8 cellular contexts compared by ENCODE assay signal in genomic region chr20:31698803-31699718, GRCh38. TPM values are rescaled to one million over a fixed set of nuclear protein-coding genes. Genes with fewer than 3 reads are reported as not detected.
DNase-seq lines count a peak whose midpoint lies in the region; ATAC-seq, FAIRE-seq and TF ChIP-seq lines count a peak whose summit lies in the region.

No MANE protein-coding gene starts in this region.

- no TSS peak for BruUV-seq in K562 (replicated peaks; lab: Mats Ljungman, UMichigan)

- peak overlapping the region; percentile 35 to 46; a peak in 3 of 4 replicates for H3K9ac ChIP-seq in K562 (ENCODE audit: insufficient read depth in 1 of 2, low read depth in 2 of 2, low read length in 2 of 2)

- H2AFZ ChIP-seq in K562 (ENCODE audit: low read depth, low read length), result no peak overlapping the region

- H3K27ac Mint-ChIP-seq in stimulated activated effector memory CD8-positive, alpha-beta T cell treated with anti-CD3 and anti-CD28 coated beads, Interleukin-12 subunit alpha, Interleukin-12 subunit beta, amount 100 ng/mL, for 72 hours, result peak overlapping the region; percentile 95

- intact Hi-C loops in K562 (cut with micrococcal nuclease), result no loop called here

- no peak for TF ChIP-seq RAD21 in K562 (CRISPR knock-in tag; conservative IDR thresholded peaks at IDR 0.05 in 1 of 2, IDR thresholded peaks at IDR 0.05 in 1 of 2)

- peaks cover 97% of the 10 kb centered on the region for H3K79me2 ChIP-seq in K562 (ENCODE audit: control insufficient read depth, insufficient read depth, low read length)

- TF ChIP-seq EP300 in K562 (IDR thresholded peaks at IDR 0.05; ENCODE audit: low read length), result peak; percentile 41; the same call in 1 of the 2 replicates

- no peak for TF ChIP-seq POLR2A in K562 (conservative IDR thresholded peaks at IDR 0.05)

- H3K4me2 ChIP-seq in K562 (ENCODE audit: insufficient read depth, low read length), result peak overlapping the region; percentile 44

- FAIRE-seq in K562 (lab: Jason Lieb, UNC), result peak; percentile 78

- TF ChIP-seq CTCF in K562 (IDR thresholded peaks at IDR 0.05 in 2 of 3, conservative IDR thresholded peaks at IDR 0.05 in 1 of 3; ENCODE audit: insufficient read depth in 2 of 3, low read depth in 1 of 3, low read length in 3 of 3), result no peak

- POLR2A ChIA-PET in K562 (lab: Yijun Ruan, JAX), result interaction anchor here (0.8 to 3.8 kb wide), 11 partner anchors 8 to 180 kb away, joined by 3 to 23 read pairs (median 4); no protein-coding TSS in a partner anchor

- CTCF ChIA-PET in K562 (lab: Yijun Ruan, JAX; ENCODE audit: low intra/inter-chr PET ratio), result interaction anchor here (0.7 kb wide), 1 partner anchor 954 kb away, joined by 3 read pairs; no protein-coding TSS in a partner anchor

- peaks cover 27 to 60% of the 10 kb centered on the region in 2 experiments for H3K4me1 ChIP-seq in K562 (replicated peaks in 1 of 2; ENCODE audit: control insufficient read depth in 2 of 2, insufficient read depth in 2 of 2, low read length in 2 of 2)

- H3K4me3 ChIP-seq in K562, result no peak overlapping the region

- peaks cover 68% of the 10 kb centered on the region for H3K4me1 Mint-ChIP-seq in stimulated activated effector memory CD8-positive, alpha-beta T cell treated with anti-CD3 and anti-CD28 coated beads, Interleukin-12 subunit alpha, Interleukin-12 subunit beta, amount 100 ng/mL, for 72 hours

- 51% methylated on average over 6 of the region's 6 CpGs for WGBS in K562 (ENCODE audit: insufficient coverage, low coverage, missing lambda C conversion rate)

- no peaks in the 10 kb centered on the region for H4K20me1 ChIP-seq in K562 (replicated peaks; ENCODE audit: control insufficient read depth, insufficient read depth, low read length)

- peak overlapping the region; percentile 51; the same call in 2 of the 3 replicates for H3K27ac ChIP-seq in K562 (ENCODE audit: extremely low read depth, low read depth, low read length)

- H3K36me3 Mint-ChIP-seq in stimulated activated effector memory CD8-positive, alpha-beta T cell treated with anti-CD3 and anti-CD28 coated beads, Interleukin-12 subunit alpha, Interleukin-12 subunit beta, amount 100 ng/mL, for 72 hours, result peaks cover 95% of the 10 kb centered on the region

- H3K27me3 ChIP-seq in K562 (ENCODE audit: control insufficient read depth in 2 of 2, insufficient read depth in 2 of 2, low read length in 2 of 2), result no peaks in the 10 kb centered on the region

- ATAC-seq in GM18861 (IDR thresholded peaks at IDR 0.05; ENCODE audit: unreplicated experiment), result peak; percentile 96
- ATAC-seq in HG03039 (IDR thresholded peaks at IDR 0.05; ENCODE audit: unreplicated experiment), result peak; percentile 92
- peak; percentile 70 for ATAC-seq in K562
- ATAC-seq in stimulated activated effector memory CD8-positive, alpha-beta T cell treated with anti-CD3 and anti-CD28 coated beads, Interleukin-12 subunit alpha, Interleukin-12 subunit beta, amount 100 ng/mL, for 72 hours, result peak; percentile 96

- H3K36me3 ChIP-seq in K562 (ENCODE audit: control insufficient read depth, insufficient read depth, low read length), result peaks cover 79% of the 10 kb centered on the region

- no peaks in the 10 kb centered on the region for H3K9me1 ChIP-seq in K562 (ENCODE audit: control insufficient read depth, insufficient read depth, low read length)

- H3K4me3 Mint-ChIP-seq in stimulated activated effector memory CD8-positive, alpha-beta T cell treated with anti-CD3 and anti-CD28 coated beads, Interleukin-12 subunit alpha, Interleukin-12 subunit beta, amount 100 ng/mL, for 72 hours, result peak overlapping the region; percentile 63

- DNase-seq in C1 segment of cervical spinal cord (lab: John Stamatoyannopoulos, UW), result peak in 12 of 14 donors; percentile 26 to 80 (median 58)
- DNase-seq in NCI-H69 (lab: John Stamatoyannopoulos, UW), result peak; percentile 75
- DNase-seq in K562 (ENCODE audit: extremely low read depth in 1 of 4, low spot score in 3 of 4), result peak in 2 of 4 experiments; percentile 57 to 75
- peak; percentile 95 for DNase-seq in islet precursor cell
- no peak for DNase-seq in stimulated activated effector memory CD8-positive, alpha-beta T cell treated with anti-CD3 and anti-CD28 coated beads, Interleukin-12 subunit alpha, Interleukin-12 subunit beta, amount 100 ng/mL, for 72 hours (ENCODE audit: low spot score in 2 of 2)
- no peak for DNase-seq in stimulated activated CD8-positive, alpha-beta memory T cell treated with anti-CD3 and anti-CD28 coated beads, Interleukin-4, amount 100 ng/mL, for 48 hours

- no peaks in the 10 kb centered on the region for H3K9me3 ChIP-seq in K562 (replicated peaks; ENCODE audit: control insufficient read depth, insufficient read depth, low read depth, low read length)

- in situ Hi-C loops in K562 (cut with MboI), result no loop called here

- H3K9me3 Mint-ChIP-seq in stimulated activated effector memory CD8-positive, alpha-beta T cell treated with anti-CD3 and anti-CD28 coated beads, Interleukin-12 subunit alpha, Interleukin-12 subunit beta, amount 100 ng/mL, for 72 hours, result no peaks in the 10 kb centered on the region

TF ChIP-seq in K562, 482 proteins besides CTCF, POLR2A, EP300 and RAD21 (continues in another document):
- no peak for TF ChIP-seq TEAD4 (IDR thresholded peaks at IDR 0.05; ENCODE audit: low read length)
- no peak for TF ChIP-seq TEAD4 (CRISPR knock-in tag; IDR thresholded peaks at IDR 0.05; ENCODE audit: borderline replicate concordance)
- TF ChIP-seq GATAD2A (IDR thresholded peaks at IDR 0.05), result no peak
- no peak for TF ChIP-seq BRCA1 (IDR thresholded peaks at IDR 0.05)
- TF ChIP-seq BRCA1 (CRISPR knock-in tag; IDR thresholded peaks at IDR 0.05), result no peak
- TF ChIP-seq MYNN (IDR thresholded peaks at IDR 0.05), result peak; percentile 74; the same call in 1 of the 2 replicates
- no peak for TF ChIP-seq MYNN (CRISPR knock-in tag; IDR thresholded peaks at IDR 0.05)
- TF ChIP-seq GATAD2B (IDR thresholded peaks at IDR 0.05; ENCODE audit: borderline replicate concordance), result no peak
- peak; percentile 96 for TF ChIP-seq JUND (IDR thresholded peaks at IDR 0.05; ENCODE audit: borderline replicate concordance, low read depth, low read length)
- TF ChIP-seq JUND (tag; IDR thresholded peaks at IDR 0.05; ENCODE audit: borderline replicate concordance, low read depth, low read length), result peak; percentile 97
- 0 out of 2 replicates have a peak, but pooled peaks have one; percentile 51 for TF ChIP-seq HINFP (tag; conservative IDR thresholded peaks at IDR 0.05; ENCODE audit: low read depth)
- TF ChIP-seq TCFL5 (CRISPR knock-in tag; conservative IDR thresholded peaks at IDR 0.05), result no peak
- TF ChIP-seq POLR2H (tag; IDR thresholded peaks at IDR 0.05; ENCODE audit: low read depth), result no peak
- no peak for TF ChIP-seq DNMT1 (IDR thresholded peaks at IDR 0.05)
- TF ChIP-seq HNRNPL (IDR thresholded peaks at IDR 0.05; ENCODE audit: low read depth, low read length), result no peak

RNA-seq across cellular contexts. Expression of gene BCL2L1, which starts 23.6 kb away (rescaled TPM):
- total RNA-seq in K562 (2011; cell fraction: chromatin; rRNA removed; ENCODE audit: low replicate concordance), result 162 and 267 TPM in 2 replicates
- total RNA-seq in K562 (2011; cell fraction: nucleolus; rRNA removed), result 145 and 154 TPM in 2 replicates
- total RNA-seq in K562 (2011; cell fraction: nucleoplasm; rRNA removed), result 113 and 150 TPM in 2 replicates
- total RNA-seq in K562 (2014; rRNA removed), result 137 and 179 TPM in 2 replicates
- 72.0 and 81.3 TPM in 2 replicates for total RNA-seq in K562 (2014; rRNA removed; fragmentation: Illumina TruSeq; extraction: Trizol)
- total RNA-seq in K562 (2015; rRNA removed; fragmentation: Illumina TruSeq; extraction: Trizol), result 88.7 and 89.1 TPM in 2 replicates
- 150 and 157 TPM in 2 replicates for total RNA-seq in K562 (2021)
- polyA plus RNA-seq in K562 (2011; rRNA removed), result 120 and 121 TPM in 2 replicates
- 113 and 145 TPM in 2 replicates for polyA plus RNA-seq in K562 (2011; cell fraction: cytosol; rRNA removed)
- polyA plus RNA-seq in K562 (2011; cell fraction: nucleus; rRNA removed), result 70.0 and 81.2 TPM in 2 replicates
- polyA plus RNA-seq in K562 (2012), result 134 and 224 TPM in 2 replicates
- 182 and 187 TPM in 2 replicates for polyA plus RNA-seq in K562 (2014; fragmentation: Illumina TruSeq; extraction: Trizol)
- 10 to 100 TPM in 1 of 2 experiments, 1 to 10 TPM in 1; 3.3 to 17.9 TPM for polyA plus RNA-seq in K562 (2014; fragmentation: Nextera tagmentation; extraction: Ambion mirVana)
- polyA plus RNA-seq in K562 (2014; rRNA removed), result 140 and 156 TPM in 2 replicates
- polyA minus RNA-seq in K562 (2011; rRNA and poly(A)+ RNA removed), result 87.8 and 101 TPM in 2 replicates
- 56.3 and 61.7 TPM in 2 replicates for polyA minus RNA-seq in K562 (2011; cell fraction: cytosol; rRNA and poly(A)+ RNA removed)
- polyA minus RNA-seq in K562 (2011; cell fraction: nucleus; rRNA and poly(A)+ RNA removed), result 74.2 and 92.5 TPM in 2 replicates

RNA-seq across cellular contexts. Expression of gene TPX2, which starts 40.0 kb away (rescaled TPM):
- 34.1 and 68.4 TPM in 2 replicates for total RNA-seq in K562 (2011; cell fraction: chromatin; rRNA removed; ENCODE audit: low replicate concordance)
- 33.2 and 33.7 TPM in 2 replicates for total RNA-seq in K562 (2011; cell fraction: nucleolus; rRNA removed)
- total RNA-seq in K562 (2011; cell fraction: nucleoplasm; rRNA removed), result 50.5 and 54.4 TPM in 2 replicates
- 143 and 153 TPM in 2 replicates for total RNA-seq in K562 (2014; rRNA removed)
- 133 and 153 TPM in 2 replicates for total RNA-seq in K562 (2014; rRNA removed; fragmentation: Illumina TruSeq; extraction: Trizol)
- 134 TPM in 2 replicates for total RNA-seq in K562 (2015; rRNA removed; fragmentation: Illumina TruSeq; extraction: Trizol)
- total RNA-seq in K562 (2021), result 144 and 171 TPM in 2 replicates
- polyA plus RNA-seq in K562 (2011; rRNA removed), result 89.7 and 108 TPM in 2 replicates
- polyA plus RNA-seq in K562 (2011; cell fraction: cytosol; rRNA removed), result 32.9 and 56.0 TPM in 2 replicates
- 157 and 160 TPM in 2 replicates for polyA plus RNA-seq in K562 (2011; cell fraction: nucleus; rRNA removed)
- polyA plus RNA-seq in K562 (2012), result 117 and 130 TPM in 2 replicates
- polyA plus RNA-seq in K562 (2014; fragmentation: Illumina TruSeq; extraction: Trizol), result 212 and 241 TPM in 2 replicates
- polyA plus RNA-seq in K562 (2014; fragmentation: Nextera tagmentation; extraction: Ambion mirVana), result 10 to 100 TPM; 48.0 to 57.8 TPM
- 101 and 112 TPM in 2 replicates for polyA plus RNA-seq in K562 (2014; rRNA removed)
- polyA minus RNA-seq in K562 (2011; rRNA and poly(A)+ RNA removed), result 140 and 157 TPM in 2 replicates
- 54.2 and 70.1 TPM in 2 replicates for polyA minus RNA-seq in K562 (2011; cell fraction: cytosol; rRNA and poly(A)+ RNA removed)
- polyA minus RNA-seq in K562 (2011; cell fraction: nucleus; rRNA and poly(A)+ RNA removed), result 47.8 and 109 TPM in 2 replicates

Comparison
In these comparisons a context has a peak if more than half of its experiments do, and no peak if none do; other contexts are left out.
1. DNase-seq: peak in C1 segment of cervical spinal cord (12 of 14), NCI-H69 (single experiment) and islet precursor cell (single experiment); none in stimulated activated effector memory CD8-positive, alpha-beta T cell treated with anti-CD3 and anti-CD28 coated beads, Interleukin-12 subunit alpha, Interleukin-12 subunit beta, amount 100 ng/mL, for 72 hours (0 of 2) and stimulated activated CD8-positive, alpha-beta memory T cell treated with anti-CD3 and anti-CD28 coated beads, Interleukin-4, amount 100 ng/mL, for 48 hours (single experiment).
2. Peak in every context shown above with its lines, with median percentiles within 50 percentile points of each other: ATAC-seq.